ENCODE assay signal across 8 cellular contexts in genomic region chr2:7014201-7014640, GRCh38.
A peak's percentile ranks its signal among the peaks of the same experiment; 100 is the strongest.
DNase-seq lines count a peak whose midpoint lies in the region; ATAC-seq and TF ChIP-seq lines count a peak whose summit lies in the region.

No MANE protein-coding gene starts in this region.

- H3K27ac ChIP-seq in 22Rv1 (no peak overlapping the region), HL-60 (replicated peaks) (peak overlapping the region; percentile 17; the same call in 1 of the 2 replicates)

- TF ChIP-seq CTCF in 22Rv1 (IDR thresholded peaks at IDR 0.05) (peak; percentile 50), GM12873 (IDR thresholded peaks at IDR 0.05; ENCODE audit: insufficient read depth, low read depth, low read length, missing control alignments) (peak; percentile 73), HL-60 (IDR thresholded peaks at IDR 0.05; ENCODE audit: insufficient read depth, low read length) (peak; percentile 57), fibroblast of pulmonary artery (IDR thresholded peaks at IDR 0.05; ENCODE audit: low read length, missing control alignments) (peak; percentile 51)

- H3K27me3 ChIP-seq in HL-60 (ENCODE audit: insufficient read depth, poor library complexity, severe bottlenecking), result no peaks in the 10 kb centered on the region

- H3K4me3 ChIP-seq in HL-60 (replicated peaks; ENCODE audit: insufficient read depth, low read length) (no peak overlapping the region), fibroblast of pulmonary artery (replicated peaks; ENCODE audit: low read depth, low read length) (no peak overlapping the region)

- intact Hi-C loops in Right ventricle myocardium inferior (cut with DNase I), result no loop called here

- DNase-seq in HL-60 (ENCODE audit: low read depth in 1 of 2, low spot score in 1 of 2), result peak; percentile 24 to 79
- DNase-seq in UCSD-AML1 (lab: John Stamatoyannopoulos, UW; ENCODE audit: unreplicated experiment), result peak; percentile 21
- DNase-seq in fibroblast of pulmonary artery (ENCODE audit: low read depth), result peak; percentile 44
- DNase-seq in stimulated activated CD4-positive, alpha-beta T cell treated with anti-CD3 and anti-CD28 coated beads, Interleukin-4, amount 100 ng/mL, for 1 hour, result peak; percentile 17
- DNase-seq in NCI-H2227 (lab: John Stamatoyannopoulos, UW; ENCODE audit: unreplicated experiment), result no peak
- DNase-seq in Right ventricle myocardium inferior (ENCODE audit: missing footprints), result no peak

- no peak for ATAC-seq in Right ventricle myocardium inferior

Comparison
In these comparisons a context has a peak if more than half of its experiments do, and no peak if none do; other contexts are left out.
1. DNase-seq: peak in HL-60 (2 of 2), UCSD-AML1 (single experiment), fibroblast of pulmonary artery (single experiment) and stimulated activated CD4-positive, alpha-beta T cell treated with anti-CD3 and anti-CD28 coated beads, Interleukin-4, amount 100 ng/mL, for 1 hour (single experiment); none in NCI-H2227 (single experiment) and Right ventricle myocardium inferior (single experiment).
2. Peak in every context shown above with its lines, with median percentiles within 50 percentile points of each other: CTCF ChIP-seq.